8 cellular contexts compared by ENCODE assay signal in the genomic region with DNA sequence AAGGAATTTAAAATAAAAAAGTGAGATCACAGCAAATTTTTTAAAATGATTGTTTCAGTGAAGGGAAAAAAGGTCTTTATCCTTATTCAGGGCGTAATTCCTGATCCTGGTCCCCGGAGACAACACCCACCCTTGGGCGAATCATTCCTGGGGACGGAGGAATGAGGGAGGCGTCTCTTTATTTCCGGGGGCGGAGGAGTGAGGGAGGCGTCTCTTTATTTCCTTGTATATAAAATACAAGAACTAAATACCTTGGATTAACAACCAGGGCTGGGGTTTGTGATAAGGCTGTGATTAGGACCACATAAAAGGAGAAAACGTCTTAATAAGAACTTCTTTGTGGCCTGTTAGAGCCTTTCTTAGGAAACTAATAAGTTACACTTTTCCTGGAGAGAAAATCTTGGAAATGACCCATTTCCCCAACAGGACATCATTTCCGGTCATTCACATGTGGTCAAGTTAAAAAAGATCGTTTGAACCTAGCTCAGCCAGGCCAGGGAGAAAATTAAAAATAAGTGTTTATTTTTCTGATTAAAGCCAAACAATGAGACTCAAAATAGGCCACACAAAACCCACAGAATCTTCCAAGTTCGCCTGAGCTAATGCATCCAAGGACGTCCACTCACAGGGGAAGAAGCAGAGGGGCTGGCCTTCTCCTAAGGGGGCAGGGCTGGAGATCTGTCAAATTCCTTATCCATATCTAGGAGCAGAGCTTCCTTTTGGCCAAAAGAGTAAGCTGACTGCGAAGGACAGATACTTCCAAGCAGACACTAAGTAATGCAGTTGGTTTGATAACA.
DNase-seq lines count a peak whose midpoint lies in the region; TF ChIP-seq lines count a peak whose summit lies in the region.

No MANE protein-coding gene starts in this region.

- no peak for TF ChIP-seq CTCF in HEK293 (tag by site-specific recombination; IDR thresholded peaks at IDR 0.05)
- TF ChIP-seq CTCF in breast epithelium (IDR thresholded peaks at IDR 0.05): no peak
- no peak for TF ChIP-seq CTCF in right atrium auricular region (IDR thresholded peaks at IDR 0.05)

- peaks cover 17% of the 10 kb centered on the region for H3K4me1 ChIP-seq in HEK293 (ENCODE audit: control insufficient read depth, insufficient read depth, low read length)
- peaks cover 5% of the 10 kb centered on the region in 2 donors for H3K4me1 ChIP-seq in breast epithelium
- H3K4me1 ChIP-seq in right atrium auricular region: peaks cover 0 to 57% of the 10 kb centered on the region in 2 donors
- peaks cover 42 to 53% (median 45%) of the 10 kb centered on the region in 3 donors for H3K4me1 ChIP-seq in skeletal muscle tissue (ENCODE audit: control insufficient read depth in 3 of 3, insufficient read depth in 3 of 3, low read length in 3 of 3)

- CTCF ChIA-PET in HEK293 (lab: Yijun Ruan, JAX): interaction anchor here (0.5 to 5.3 kb wide), 21 partner anchors 10 to 468 kb away, joined by 3 to 54 read pairs (median 6); partner anchors contain the start of genes NXN and TIMM22

- H3K9ac ChIP-seq in skeletal muscle tissue (ENCODE audit: low read depth in 1 of 3, low read length in 3 of 3): peak overlapping the region in 2 of 3 donors; percentile 3 to 55

- intact Hi-C loops in breast epithelium (cut with DNase I; ENCODE audit: low total_unique reads): no loop called here

- POLR2A ChIA-PET in HEK293 (lab: Yijun Ruan, JAX): interaction anchor here (0.7 to 1.9 kb wide), 7 partner anchors 47 to 116 kb away, joined by 3 to 15 read pairs (median 6); partner anchors contain the start of genes NXN and TIMM22

- no peaks in the 10 kb centered on the region for H3K27me3 ChIP-seq in breast epithelium
- no peaks in the 10 kb centered on the region for H3K27me3 ChIP-seq in right atrium auricular region
- H3K27me3 ChIP-seq in skeletal muscle tissue (ENCODE audit: control insufficient read depth in 3 of 3, insufficient read depth in 3 of 3, low read length in 3 of 3): no peaks in the 10 kb centered on the region

- H3K9me3 ChIP-seq in HEK293 (ENCODE audit: control insufficient read depth, insufficient read depth, low read depth, low read length) (no peaks in the 10 kb centered on the region), breast epithelium (no peaks in the 10 kb centered on the region), right atrium auricular region (no peaks in the 10 kb centered on the region), skeletal muscle tissue (ENCODE audit: control insufficient read depth in 3 of 3, low read length in 3 of 3) (no peaks in the 10 kb centered on the region)

- TF ChIP-seq POLR2A in breast epithelium (IDR thresholded peaks at IDR 0.05): no peak

- no peak overlapping the region for H3K4me3 ChIP-seq in HEK293 (ENCODE audit: low read depth, low read length)
- peak overlapping the region in 1 of 3 donors; percentile 30 for H3K4me3 ChIP-seq in breast epithelium
- no peak overlapping the region for H3K4me3 ChIP-seq in right atrium auricular region
- H3K4me3 ChIP-seq in skeletal muscle tissue (ENCODE audit: low read length in 3 of 3): no peak overlapping the region

- DNase-seq in breast epithelium (ENCODE audit: low spot score in 2 of 2) (peak in 1 of 2 donors; percentile 67), right atrium auricular region (ENCODE audit: low spot score) (no peak), NCI-H1417 treated with DMSO at 0.1 percent for 48 hours (lab: John Stamatoyannopoulos, UW) (no peak), mucosa of gallbladder (ENCODE audit: low spot score) (no peak)
- DNase-seq in activated CD8-positive, alpha-beta memory T cell treated with anti-CD3 and anti-CD28 coated beads, Interleukin-2, amount 50 U/mL, for 4 hours: no peak
- no peak for DNase-seq in activated T-cell treated with anti-CD3 and anti-CD28 coated beads, Interleukin-2, amount 50 U/mL, for 48 hours

- H3K27ac ChIP-seq in HEK293 (ENCODE audit: extremely low read depth, low read depth, low read length) (no peak overlapping the region), breast epithelium (peak overlapping the region; percentile 88 to 91), right atrium auricular region (peak overlapping the region; percentile 82 to 83), skeletal muscle tissue (ENCODE audit: low read depth, low read length) (peak overlapping the region; percentile 73)

- no peaks in the 10 kb centered on the region for H3K36me3 ChIP-seq in HEK293 (ENCODE audit: control insufficient read depth in 2 of 2, insufficient read depth in 1 of 2, low read length in 2 of 2)
- no peaks in the 10 kb centered on the region for H3K36me3 ChIP-seq in breast epithelium
- no peaks in the 10 kb centered on the region for H3K36me3 ChIP-seq in right atrium auricular region
- no peaks in the 10 kb centered on the region for H3K36me3 ChIP-seq in skeletal muscle tissue (ENCODE audit: control insufficient read depth in 3 of 3, insufficient read depth in 3 of 3, low read length in 3 of 3)

TF ChIP-seq in HEK293, 187 proteins besides CTCF, POLR2A, EP300 and RAD21:
- TF ChIP-seq KLF1 (tag by site-specific recombination; IDR thresholded peaks at IDR 0.05) (peak; percentile 38; the same call in 1 of the 2 replicates), ZNF37A (tag by site-specific recombination; IDR thresholded peaks at IDR 0.05) (no peak), ZFHX2 (tag by site-specific recombination; conservative IDR thresholded peaks at IDR 0.05) (peak; percentile 46; the same call in 1 of the 2 replicates)
